ENCODE assay signal across 8 cellular contexts in genomic region chr15:84600331-84600686, GRCh38. TPM values are rescaled to one million over a fixed set of nuclear protein-coding genes. Genes with fewer than 3 reads are reported as not detected.
DNase-seq lines count a peak whose midpoint lies in the region; ATAC-seq and TF ChIP-seq lines count a peak whose summit lies in the region.

No MANE protein-coding gene starts in this region.

- H3K4me1 ChIP-seq in mucosa of descending colon (ENCODE audit: low read depth), result peaks cover 13% of the 10 kb centered on the region

- TF ChIP-seq CTCF in epithelial cell of esophagus (IDR thresholded peaks at IDR 0.05; ENCODE audit: insufficient read depth, low read depth, low read length, missing control alignments), result no peak
- no peak for TF ChIP-seq CTCF in mucosa of descending colon (IDR thresholded peaks at IDR 0.05)

- CTCF ChIA-PET in activated CD8-positive, alpha-beta T cell treated with anti-CD3 and anti-CD28 coated beads, Interleukin-2, amount 10 ng/mL, durations not matched to agents 7 days and 5 days (lab: Charles Lee), result interaction anchor here (1.0 to 5.7 kb wide), 9 partner anchors 13 to 328 kb away, joined by 3 to 79 read pairs (median 11); partner anchors contain the start of gene WDR73

- intact Hi-C loops in mucosa of descending colon (cut with DNase I, micrococcal nuclease), result no loop called here

- H3K36me3 ChIP-seq in mucosa of descending colon (ENCODE audit: low read depth), result no peaks in the 10 kb centered on the region

- POLR2A ChIA-PET in activated CD8-positive, alpha-beta T cell treated with anti-CD3 and anti-CD28 coated beads, Interleukin-2, amount 10 ng/mL, durations not matched to agents 7 days and 5 days (lab: Charles Lee), result no interaction called here

- H3K9me3 Mint-ChIP-seq in activated CD8-positive, alpha-beta T cell treated with anti-CD3 and anti-CD28 coated beads, Interleukin-2, amount 10 ng/mL, durations not matched to agents 7 days and 5 days (ENCODE audit: insufficient read depth), result no peaks in the 10 kb centered on the region

- H3K27me3 Mint-ChIP-seq in activated CD8-positive, alpha-beta T cell treated with anti-CD3 and anti-CD28 coated beads, Interleukin-2, amount 10 ng/mL, durations not matched to agents 7 days and 5 days (ENCODE audit: low read depth), result no peaks in the 10 kb centered on the region

- DNase-seq in 8988T (peak; percentile 39), NCI-H774 (lab: John Stamatoyannopoulos, UW) (peak; percentile 76), epithelial cell of esophagus (ENCODE audit: low read depth) (peak; percentile 95), mucosa of descending colon (peak; percentile 92 to 94 (median 92))
- peak; percentile 69 for DNase-seq in activated CD8-positive, alpha-beta T cell treated with anti-CD3 and anti-CD28 coated beads, Interleukin-2, amount 10 ng/mL, durations not matched to agents 7 days and 5 days
- peak; percentile 18 for DNase-seq in stimulated activated CD8-positive, alpha-beta memory T cell treated with anti-CD3 and anti-CD28 coated beads, Interleukin-7, amount 100 ng/mL, for 24 hours (ENCODE audit: low read depth)

- H3K9me3 ChIP-seq in mucosa of descending colon, result no peaks in the 10 kb centered on the region

- H3K4me3 ChIP-seq in epithelial cell of esophagus (ENCODE audit: low read length) (peak overlapping the region; percentile 92), mucosa of descending colon (peak overlapping the region; percentile 54)

- peak overlapping the region; percentile 95 for H3K4me3 Mint-ChIP-seq in activated CD8-positive, alpha-beta T cell treated with anti-CD3 and anti-CD28 coated beads, Interleukin-2, amount 10 ng/mL, durations not matched to agents 7 days and 5 days

- H3K27ac Mint-ChIP-seq in activated CD8-positive, alpha-beta T cell treated with anti-CD3 and anti-CD28 coated beads, Interleukin-2, amount 10 ng/mL, durations not matched to agents 7 days and 5 days, result peak overlapping the region; percentile 70

- peaks cover 7% of the 10 kb centered on the region for H3K36me3 Mint-ChIP-seq in activated CD8-positive, alpha-beta T cell treated with anti-CD3 and anti-CD28 coated beads, Interleukin-2, amount 10 ng/mL, durations not matched to agents 7 days and 5 days (ENCODE audit: low read depth)

- peaks cover 61% of the 10 kb centered on the region for H3K4me1 Mint-ChIP-seq in activated CD8-positive, alpha-beta T cell treated with anti-CD3 and anti-CD28 coated beads, Interleukin-2, amount 10 ng/mL, durations not matched to agents 7 days and 5 days (ENCODE audit: low read depth)

- ATAC-seq in GM18861 (IDR thresholded peaks at IDR 0.05; ENCODE audit: unreplicated experiment), result peak; percentile 2
- peak; percentile 1 for ATAC-seq in HG03469 (IDR thresholded peaks at IDR 0.05; ENCODE audit: unreplicated experiment)
- peak; percentile 45 for ATAC-seq in activated CD8-positive, alpha-beta T cell treated with anti-CD3 and anti-CD28 coated beads, Interleukin-2, amount 10 ng/mL, durations not matched to agents 7 days and 5 days
- peak; percentile 90 for ATAC-seq in mucosa of descending colon

RNA-seq across cellular contexts. Expression of gene ZSCAN2, which starts 0.5 kb away (rescaled TPM):
- total RNA-seq in activated CD8-positive, alpha-beta T cell treated with anti-CD3 and anti-CD28 coated beads, Interleukin-2, amount 10 ng/mL, durations not matched to agents 7 days and 5 days, result 1 to 10 TPM; 6.5 to 6.7 TPM
- total RNA-seq in mucosa of descending colon, result 1 to 10 TPM; 8.6 to 9.4 (median 9.4) TPM

RNA-seq across cellular contexts. Expression of gene WDR73, which starts 53.8 kb away (rescaled TPM):
- total RNA-seq in activated CD8-positive, alpha-beta T cell treated with anti-CD3 and anti-CD28 coated beads, Interleukin-2, amount 10 ng/mL, durations not matched to agents 7 days and 5 days, result 10 to 100 TPM; 22.1 to 23.8 TPM
- total RNA-seq in mucosa of descending colon, result 10 to 100 TPM; 18.2 to 27.1 (median 24.9) TPM

RNA-seq across cellular contexts. Expression of gene NMB, which starts 57.7 kb away (rescaled TPM):
- 1 to 10 TPM; 3.3 to 4.1 TPM for total RNA-seq in activated CD8-positive, alpha-beta T cell treated with anti-CD3 and anti-CD28 coated beads, Interleukin-2, amount 10 ng/mL, durations not matched to agents 7 days and 5 days
- total RNA-seq in mucosa of descending colon, result 1 to 10 TPM; 1.5 to 4.0 (median 3.9) TPM

Comparison
In these comparisons a context has a peak if more than half of its experiments do, and no peak if none do; other contexts are left out.
1. Peak in every context shown above with its lines: DNase-seq, ATAC-seq and H3K4me3 ChIP-seq.
2. DNase-seq: peak in every context shown above with its lines; median percentile 95 in epithelial cell of esophagus; 92 in mucosa of descending colon; 76 in NCI-H774; 69 in activated CD8-positive, alpha-beta T cell treated with anti-CD3 and anti-CD28 coated beads, Interleukin-2, amount 10 ng/mL, durations not matched to agents 7 days and 5 days; 39 in 8988T; 18 in stimulated activated CD8-positive, alpha-beta memory T cell treated with anti-CD3 and anti-CD28 coated beads, Interleukin-7, amount 100 ng/mL, for 24 hours.
3. ATAC-seq: peak in every context shown above with its lines; median percentile 90 in mucosa of descending colon; 45 in activated CD8-positive, alpha-beta T cell treated with anti-CD3 and anti-CD28 coated beads, Interleukin-2, amount 10 ng/mL, durations not matched to agents 7 days and 5 days; 2 in GM18861; 1 in HG03469.